Comparison of ENCODE assay signal across 1 cellular context in the genomic region with DNA sequence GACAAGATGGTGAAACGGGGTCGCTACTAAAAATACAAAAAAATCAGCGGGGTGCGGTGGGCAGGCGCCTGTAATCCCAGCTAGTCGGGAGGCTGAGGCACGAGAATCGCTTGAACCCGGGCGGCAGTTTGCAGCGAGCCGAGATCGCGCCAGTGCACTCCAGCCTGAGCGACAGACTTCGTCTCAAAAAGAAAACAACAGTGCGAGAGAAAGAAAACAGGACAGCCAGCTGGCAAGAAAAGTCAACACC.
TF ChIP-seq lines count a peak whose summit lies in the region.

No MANE protein-coding gene starts in this region.

TF ChIP-seq in HepG2, 621 proteins besides CTCF, POLR2A, EP300 and RAD21 (continued from another document):
- TF ChIP-seq ZFP91 (CRISPR knock-in tag; IDR thresholded peaks at IDR 0.05; ENCODE audit: borderline replicate concordance) (no peak), NR2F1 (CRISPR knock-in tag; IDR thresholded peaks at IDR 0.05) (no peak), SAP130 (CRISPR knock-in tag; IDR thresholded peaks at IDR 0.05; ENCODE audit: low read depth) (no peak; the same call in 1 of the 2 replicates)
